Comparison of ENCODE assay signal across 12 cellular contexts in genomic region chr9:77978086-77978781, GRCh38. TPM values are rescaled to one million over a fixed set of nuclear protein-coding genes. Genes with fewer than 3 reads are reported as not detected.
DNase-seq lines count a peak whose midpoint lies in the region; ATAC-seq, FAIRE-seq and TF ChIP-seq lines count a peak whose summit lies in the region.
"Had no signal": no experiment of that assay in that cellular context is flagged by ENCODE, and none has a peak within 500 bp of the region (broad histone marks: within the 10 kb centered on the region; RNA-seq: fewer than 3 reads in every experiment).

No MANE protein-coding gene starts in this region.

- no peak for FAIRE-seq in pancreas (lab: Jason Lieb, UNC)
- FAIRE-seq: colon had no signal

- no peak overlapping the region for H3K9ac ChIP-seq in muscle layer of colon (ENCODE audit: low read length)
- H3K9ac ChIP-seq: KMS-11, parathyroid adenoma had no signal

- intact Hi-C loops in activated T-helper 1 cell treated with anti-CD3 and anti-CD28 coated beads, Interleukin-12 subunit alpha, Interleukin-12 subunit beta, Interleukin-2, Interleukin-4 antibody, amounts not matched to agents 30 ng/mL and 10 ng/mL and 1 ng/mL, durations not matched to agents 14 hours and 24 hours and 36 hours (cut with micrococcal nuclease), result loop anchor here (1.0 to 5.0 kb wide), 6 partner anchors 52 to 502 kb away; partner anchors contain the start of gene PSAT1
- intact Hi-C loops in pancreas (cut with DNase I) (no loop called here), OCI-LY7 (cut with micrococcal nuclease; ENCODE audit: unreplicated experiment) (loop anchor here (10.0 kb wide), 1 partner anchor 147 kb away; no protein-coding TSS in a partner anchor)

- H3K4me3 Mint-ChIP-seq in CD8-positive, alpha-beta memory T cell, result peak overlapping the region in 5 of 7 donors; percentile 15 to 71 (median 30)
- peak overlapping the region; percentile 48 for H3K4me3 Mint-ChIP-seq in activated T-helper 1 cell treated with anti-CD3 and anti-CD28 coated beads, Interleukin-12 subunit alpha, Interleukin-12 subunit beta, Interleukin-2, Interleukin-4 antibody, amounts not matched to agents 30 ng/mL and 10 ng/mL and 1 ng/mL, durations not matched to agents 14 hours and 24 hours and 36 hours

- H3K36me3 ChIP-seq in CD8-positive, alpha-beta memory T cell (ENCODE audit: insufficient read depth, low read length), result no peaks in the 10 kb centered on the region
- H3K36me3 ChIP-seq in KOPT-K1 (ENCODE audit: insufficient read depth, low read length) (peaks cover 18% of the 10 kb centered on the region; the same call in 1 of the 2 replicates), muscle layer of colon (ENCODE audit: insufficient read depth, low read length) (no peaks in the 10 kb centered on the region), pancreas (no peaks in the 10 kb centered on the region), OCI-LY7 (ENCODE audit: insufficient read depth, low read length) (no peaks in the 10 kb centered on the region)

- no peaks in the 10 kb centered on the region for H4K20me1 ChIP-seq in OCI-LY7 (ENCODE audit: insufficient read depth, low read length)

- H3K9me3 ChIP-seq in CD8-positive, alpha-beta memory T cell (ENCODE audit: low read length), result no peaks in the 10 kb centered on the region
- no peaks in the 10 kb centered on the region for H3K9me3 ChIP-seq in KOPT-K1 (ENCODE audit: insufficient read depth, low read length, poor library complexity, severe bottlenecking)
- no peaks in the 10 kb centered on the region for H3K9me3 ChIP-seq in muscle layer of colon (ENCODE audit: low read length)
- H3K9me3 ChIP-seq in pancreas, result no peaks in the 10 kb centered on the region
- no peaks in the 10 kb centered on the region for H3K9me3 ChIP-seq in OCI-LY7 (ENCODE audit: low read length)

- H3K36me3 Mint-ChIP-seq in CD8-positive, alpha-beta memory T cell, result no peaks in the 10 kb centered on the region
- H3K36me3 Mint-ChIP-seq in activated T-helper 1 cell treated with anti-CD3 and anti-CD28 coated beads, Interleukin-12 subunit alpha, Interleukin-12 subunit beta, Interleukin-2, Interleukin-4 antibody, amounts not matched to agents 30 ng/mL and 10 ng/mL and 1 ng/mL, durations not matched to agents 14 hours and 24 hours and 36 hours (ENCODE audit: low read depth), result peaks cover 3% of the 10 kb centered on the region

- peak overlapping the region in 7 of 8 donors; percentile 23 to 85 (median 49) for H3K27ac Mint-ChIP-seq in CD8-positive, alpha-beta memory T cell
- peak overlapping the region; percentile 81 for H3K27ac Mint-ChIP-seq in activated T-helper 1 cell treated with anti-CD3 and anti-CD28 coated beads, Interleukin-12 subunit alpha, Interleukin-12 subunit beta, Interleukin-2, Interleukin-4 antibody, amounts not matched to agents 30 ng/mL and 10 ng/mL and 1 ng/mL, durations not matched to agents 14 hours and 24 hours and 36 hours

- H3K4me1 Mint-ChIP-seq in CD8-positive, alpha-beta memory T cell, result peaks cover 55 to 69% (median 61%) of the 10 kb centered on the region in 3 donors
- peaks cover 61% of the 10 kb centered on the region for H3K4me1 Mint-ChIP-seq in activated T-helper 1 cell treated with anti-CD3 and anti-CD28 coated beads, Interleukin-12 subunit alpha, Interleukin-12 subunit beta, Interleukin-2, Interleukin-4 antibody, amounts not matched to agents 30 ng/mL and 10 ng/mL and 1 ng/mL, durations not matched to agents 14 hours and 24 hours and 36 hours (ENCODE audit: low read depth)

- H3K4me2 ChIP-seq in OCI-LY7 (ENCODE audit: low read length), result no peak overlapping the region
- H3K4me2 ChIP-seq: KMS-11 had no signal

- no peak for TF ChIP-seq CTCF in pancreas (IDR thresholded peaks at IDR 0.05)
- TF ChIP-seq CTCF in OCI-LY7 (conservative IDR thresholded peaks at IDR 0.05; ENCODE audit: low read length), result no peak

- no peak overlapping the region for H2AFZ ChIP-seq in OCI-LY7 (ENCODE audit: low read length)
- H2AFZ ChIP-seq: parathyroid adenoma had no signal

- no peaks in the 10 kb centered on the region for H3K27me3 Mint-ChIP-seq in CD8-positive, alpha-beta memory T cell
- H3K27me3 Mint-ChIP-seq in activated T-helper 1 cell treated with anti-CD3 and anti-CD28 coated beads, Interleukin-12 subunit alpha, Interleukin-12 subunit beta, Interleukin-2, Interleukin-4 antibody, amounts not matched to agents 30 ng/mL and 10 ng/mL and 1 ng/mL, durations not matched to agents 14 hours and 24 hours and 36 hours (ENCODE audit: insufficient read depth), result no peaks in the 10 kb centered on the region

- peaks cover 60% of the 10 kb centered on the region for H3K4me1 ChIP-seq in CD8-positive, alpha-beta memory T cell (ENCODE audit: insufficient read depth, low read length)
- H3K4me1 ChIP-seq in muscle layer of colon (ENCODE audit: insufficient read depth, low read length) (peaks cover 56% of the 10 kb centered on the region), pancreas (peaks cover 16 to 32% (median 18%) of the 10 kb centered on the region in 3 donors), OCI-LY7 (ENCODE audit: insufficient read depth, low read length, poor library complexity, severe bottlenecking) (no peaks in the 10 kb centered on the region)

- ATAC-seq in pancreas, result no peak
- no peak for ATAC-seq in GM19467 (IDR thresholded peaks at IDR 0.05; ENCODE audit: unreplicated experiment)

- 85 to 95% methylated on average over 3 of the region's 3 CpGs for WGBS in pancreas, 2 donors

- DNase-seq in CD8-positive, alpha-beta memory T cell, result no peak
- DNase-seq in activated T-helper 1 cell treated with anti-CD3 and anti-CD28 coated beads, Interleukin-12 subunit alpha, Interleukin-12 subunit beta, Interleukin-2, Interleukin-4 antibody, amounts not matched to agents 30 ng/mL and 10 ng/mL and 1 ng/mL, durations not matched to agents 14 hours and 24 hours and 36 hours (ENCODE audit: low spot score), result no peak
- DNase-seq in pancreas (no peak), OCI-LY7 (ENCODE audit: low spot score) (no peak), T-helper 9 cell (no peak)
- DNase-seq: OCI-M1 had no signal

- H3K4me3 ChIP-seq in CD8-positive, alpha-beta memory T cell (ENCODE audit: low read length), result peak overlapping the region; percentile 29
- no peak overlapping the region for H3K4me3 ChIP-seq in muscle layer of colon (ENCODE audit: low read depth in 1 of 2, low read length in 2 of 2)
- H3K4me3 ChIP-seq in pancreas, result no peak overlapping the region
- H3K4me3 ChIP-seq in OCI-LY7 (ENCODE audit: low read depth, low read length, poor library complexity, severe bottlenecking), result no peak overlapping the region

- CTCF ChIA-PET in CD8-positive, alpha-beta memory T cell (lab: Charles Lee), result interaction anchor here (0.9 to 2.8 kb wide), 5 partner anchors 53 to 391 kb away, joined by 4 to 15 read pairs (median 5); partner anchors contain the start of gene GNAQ
- CTCF ChIA-PET in OCI-LY7 (lab: Charles Lee; ENCODE audit: unreplicated experiment), result no interaction called here

- POLR2A ChIA-PET in CD8-positive, alpha-beta memory T cell (lab: Charles Lee), result no interaction called here
- POLR2A ChIA-PET in OCI-LY7 (lab: Charles Lee), result interaction anchor here (1.0 kb wide), 1 partner anchor 29 kb away, joined by 3 read pairs; no protein-coding TSS in a partner anchor

- no peak overlapping the region for H3K27ac ChIP-seq in CD8-positive, alpha-beta memory T cell (ENCODE audit: low read depth, low read length)
- H3K27ac ChIP-seq in KOPT-K1 (ENCODE audit: low read depth, low read length, poor library complexity, severe bottlenecking) (peak overlapping the region; percentile 60), muscle layer of colon (ENCODE audit: low read depth, low read length) (peak overlapping the region; percentile 2), pancreas (no peak overlapping the region), OCI-LY7 (ENCODE audit: low read depth, low read length, poor library complexity, severe bottlenecking) (no peak overlapping the region)
- H3K27ac ChIP-seq: KMS-11, parathyroid adenoma had no signal

- no TSS peak for BruUV-seq in OCI-LY7 (replicated peaks; lab: Mats Ljungman, UMichigan)

- no peaks in the 10 kb centered on the region for H3K79me2 ChIP-seq in OCI-LY7 (ENCODE audit: insufficient read depth, low read depth, low read length)

- H3K9me3 Mint-ChIP-seq in CD8-positive, alpha-beta memory T cell, result no peaks in the 10 kb centered on the region
- no peaks in the 10 kb centered on the region for H3K9me3 Mint-ChIP-seq in activated T-helper 1 cell treated with anti-CD3 and anti-CD28 coated beads, Interleukin-12 subunit alpha, Interleukin-12 subunit beta, Interleukin-2, Interleukin-4 antibody, amounts not matched to agents 30 ng/mL and 10 ng/mL and 1 ng/mL, durations not matched to agents 14 hours and 24 hours and 36 hours

- H3K9me2 ChIP-seq in OCI-LY7 (ENCODE audit: insufficient read depth, low read length), result no peaks in the 10 kb centered on the region

- H3K27me3 ChIP-seq in CD8-positive, alpha-beta memory T cell (ENCODE audit: insufficient read depth, low read length, poor library complexity, severe bottlenecking), result no peaks in the 10 kb centered on the region
- no peaks in the 10 kb centered on the region for H3K27me3 ChIP-seq in muscle layer of colon (ENCODE audit: control insufficient read depth in 1 of 2, insufficient read depth in 2 of 2, low read length in 2 of 2)
- no peaks in the 10 kb centered on the region for H3K27me3 ChIP-seq in pancreas

RNA-seq across cellular contexts. Expression of gene GNAQ, which starts 53.4 kb away (rescaled TPM):
- total RNA-seq in CD8-positive, alpha-beta memory T cell, result 10 to 100 TPM; 17.1 to 19.8 TPM
- 7.5 TPM for polyA plus RNA-seq in CD8-positive, alpha-beta memory T cell
- 26.8 and 27.0 TPM in 2 replicates for total RNA-seq in activated T-helper 1 cell treated with anti-CD3 and anti-CD28 coated beads, Interleukin-12 subunit alpha, Interleukin-12 subunit beta, Interleukin-2, Interleukin-4 antibody, amounts not matched to agents 30 ng/mL and 10 ng/mL and 1 ng/mL, durations not matched to agents 14 hours and 24 hours and 36 hours
- total RNA-seq in pancreas (10 to 100 TPM; 17.1 to 33.8 (median 21.1) TPM), OCI-LY7 (2022) (not detected in 2 replicates)
- 10 to 100 TPM in 1 of 2 donors, 1 to 10 TPM in 1; 6.7 to 12.5 TPM for polyA plus RNA-seq in pancreas
- total RNA-seq in OCI-LY7 (2014; rRNA removed; shearing (Covaris generic)), result not detected in 2 replicates

Comparison
In these comparisons a context has a peak if more than half of its experiments do, and no peak if none do; other contexts are left out.
1. H3K27ac ChIP-seq: peak in KOPT-K1 (single experiment) and muscle layer of colon (single experiment); none in CD8-positive, alpha-beta memory T cell (single experiment), pancreas (0 of 4) and OCI-LY7 (single experiment).
2. RNA of gene GNAQ, which starts 53.4 kb away (total RNA-seq): 26.8 to 27.0 TPM in activated T-helper 1 cell treated with anti-CD3 and anti-CD28 coated beads, Interleukin-12 subunit alpha, Interleukin-12 subunit beta, Interleukin-2, Interleukin-4 antibody, amounts not matched to agents 30 ng/mL and 10 ng/mL and 1 ng/mL, durations not matched to agents 14 hours and 24 hours and 36 hours, 17.1 to 33.8 TPM in pancreas and 17.1 to 19.8 TPM in CD8-positive, alpha-beta memory T cell; not detected in OCI-LY7; every median in the first group is over 10 times any median in the second.
3. intact Hi-C loops: an anchor here in activated T-helper 1 cell treated with anti-CD3 and anti-CD28 coated beads, Interleukin-12 subunit alpha, Interleukin-12 subunit beta, Interleukin-2, Interleukin-4 antibody, amounts not matched to agents 30 ng/mL and 10 ng/mL and 1 ng/mL, durations not matched to agents 14 hours and 24 hours and 36 hours (1.0 to 5.0 kb wide) and OCI-LY7 (10.0 kb wide); none called in pancreas.